24 cellular contexts compared by ENCODE assay signal in the genomic region with DNA sequence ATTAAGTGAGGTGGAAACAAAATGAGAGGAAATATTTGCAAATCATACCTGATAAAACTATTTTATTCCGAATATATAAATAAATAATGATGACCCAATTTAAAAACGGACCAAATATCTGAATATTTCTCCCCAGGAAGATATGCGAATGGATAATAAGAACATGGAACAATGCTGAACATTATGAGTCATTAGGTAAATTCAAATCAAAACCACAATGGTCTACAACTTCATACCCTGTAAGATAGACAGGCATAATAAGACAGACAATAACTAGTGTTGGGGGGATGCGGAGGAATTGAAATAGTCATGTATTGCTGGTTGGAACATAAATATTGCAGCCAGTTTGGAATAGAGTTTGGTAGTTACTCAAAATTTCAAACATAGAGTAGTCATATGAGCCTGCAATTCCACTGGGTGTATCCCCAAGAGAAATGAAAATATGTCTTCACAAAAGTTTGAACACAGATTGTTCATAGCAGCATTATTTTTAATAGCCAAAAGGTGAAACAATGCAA. TPM values are rescaled to one million over a fixed set of nuclear protein-coding genes. Genes with fewer than 3 reads are reported as not detected.
DNase-seq lines count a peak whose midpoint lies in the region; ATAC-seq, FAIRE-seq and TF ChIP-seq lines count a peak whose summit lies in the region.
"Had no signal": no experiment of that assay in that cellular context is flagged by ENCODE, and none has a peak within 500 bp of the region (broad histone marks: within the 10 kb centered on the region; RNA-seq: fewer than 3 reads in every experiment).

No MANE protein-coding gene starts in this region.

- H3K9ac ChIP-seq in astrocyte (ENCODE audit: low read length) (no peak overlapping the region), endothelial cell of umbilical vein (replicated peaks; ENCODE audit: extremely low read depth, insufficient read depth, low read length) (no peak overlapping the region)
- H3K9ac ChIP-seq: BLaER1 had no signal

- H3K27ac Mint-ChIP-seq in astrocyte (ENCODE audit: unreplicated experiment): no peak overlapping the region
- H3K27ac Mint-ChIP-seq: CD4-positive, alpha-beta T cell; T-helper 17 cell had no signal

- H3K27ac ChIP-seq in astrocyte (ENCODE audit: low read depth, low read length) (no peak overlapping the region), endothelial cell of umbilical vein (ENCODE audit: insufficient read depth, low read depth, low read length) (no peak overlapping the region), WERI-Rb-1 (no peak overlapping the region)
- H3K27ac ChIP-seq: BLaER1 had no signal

- no peaks in the 10 kb centered on the region for H3K36me3 Mint-ChIP-seq in astrocyte (ENCODE audit: low read depth, unreplicated experiment)

- H3K27me3 Mint-ChIP-seq in astrocyte (ENCODE audit: low read depth, unreplicated experiment): no peaks in the 10 kb centered on the region
- H3K27me3 Mint-ChIP-seq: CD4-positive, alpha-beta T cell; T-helper 17 cell had no signal

- TF ChIP-seq CTCF in astrocyte (IDR thresholded peaks at IDR 0.05; ENCODE audit: insufficient read depth, low read depth, low read length): no peak
- no peak for TF ChIP-seq CTCF in endothelial cell of umbilical vein (IDR thresholded peaks at IDR 0.05; ENCODE audit: extremely low read depth in 1 of 2, insufficient read depth in 1 of 2, low read depth in 1 of 2, low read length in 2 of 2)
- no peak for TF ChIP-seq CTCF in WERI-Rb-1 (IDR thresholded peaks at IDR 0.05; ENCODE audit: low read depth, low read length)

- ATAC-seq in GM18870 (IDR thresholded peaks at IDR 0.05; ENCODE audit: unreplicated experiment) (no peak), HG03045 (IDR thresholded peaks at IDR 0.05; ENCODE audit: unreplicated experiment) (no peak)
- ATAC-seq: HepG2, K562, T-helper 17 cell had no signal

- H3K36me3 ChIP-seq in astrocyte (ENCODE audit: insufficient read depth, low read length) (no peaks in the 10 kb centered on the region), endothelial cell of umbilical vein (ENCODE audit: control insufficient read depth in 2 of 2, extremely low read depth in 1 of 2, insufficient read depth in 2 of 2, low read length in 2 of 2) (no peaks in the 10 kb centered on the region), WERI-Rb-1 (no peaks in the 10 kb centered on the region)
- H3K36me3 ChIP-seq: BLaER1 had no signal

- H2AFZ ChIP-seq in astrocyte (ENCODE audit: low read depth, low read length): no peak overlapping the region
- H2AFZ ChIP-seq in endothelial cell of umbilical vein (ENCODE audit: low read depth, low read length): no peak overlapping the region

- DNase-seq in GM12892 (ENCODE audit: insufficient read length) (no peak), astrocyte (ENCODE audit: low read depth) (peak; percentile 23), endothelial cell of umbilical vein (ENCODE audit: low read depth, low spot score) (peak; percentile 17), NCI-H446 treated with DMSO at 0.1 percent for 48 hours (lab: John Stamatoyannopoulos, UW) (no peak), WERI-Rb-1 (no peak)
- DNase-seq: ACHN; CD4-positive, alpha-beta T cell; COR-L47; DND-41; NCI-H1092 treated with DMSO at 0.1 percent for 48 hours; NCI-H1436 treated with DMSO at 0.1 percent for 48 hours; NCI-H1930; NCI-H345; NCI-H526; Right ventricle myocardium superior; T-helper 17 cell had no signal

- FAIRE-seq in GM12892 (lab: Jason Lieb, UNC) (peak; percentile 64), astrocyte (lab: Jason Lieb, UNC) (peak; percentile 93), endothelial cell of umbilical vein (lab: Jason Lieb, UNC) (peak; percentile 68)
- FAIRE-seq: GM12891, H54, K562 had no signal

- H3K4me3 Mint-ChIP-seq in astrocyte (ENCODE audit: unreplicated experiment): no peak overlapping the region
- H3K4me3 Mint-ChIP-seq: CD4-positive, alpha-beta T cell; T-helper 17 cell had no signal

- H3K27me3 ChIP-seq in astrocyte (ENCODE audit: insufficient read depth, low read length) (no peaks in the 10 kb centered on the region), endothelial cell of umbilical vein (ENCODE audit: control insufficient read depth in 2 of 2, insufficient read depth in 2 of 2, low read length in 2 of 2) (no peaks in the 10 kb centered on the region), WERI-Rb-1 (ENCODE audit: insufficient read depth, low read depth, severe bottlenecking) (peaks cover 2% of the 10 kb centered on the region)
- H3K27me3 ChIP-seq: BLaER1 had no signal

- no peaks in the 10 kb centered on the region for H3K79me2 ChIP-seq in astrocyte (ENCODE audit: insufficient read depth, low read length)
- no peaks in the 10 kb centered on the region for H3K79me2 ChIP-seq in endothelial cell of umbilical vein (ENCODE audit: control insufficient read depth, insufficient read depth, low read length)

- BruUV-seq in endothelial cell of umbilical vein (replicated peaks; lab: Mats Ljungman, UMichigan): no TSS peak

- no peaks in the 10 kb centered on the region for H3K9me1 ChIP-seq in endothelial cell of umbilical vein (replicated peaks; ENCODE audit: control insufficient read depth, extremely low read depth, insufficient read depth, low read length)

- CTCF ChIA-PET in endothelial cell of umbilical vein (lab: Charles Lee): no interaction called here

- no peaks in the 10 kb centered on the region for H4K20me1 ChIP-seq in astrocyte (ENCODE audit: insufficient read depth, low read length)
- no peaks in the 10 kb centered on the region for H4K20me1 ChIP-seq in endothelial cell of umbilical vein (replicated peaks; ENCODE audit: control insufficient read depth, extremely low read depth, insufficient read depth, low read length)
- H4K20me1 ChIP-seq: BLaER1 had no signal

- no peak overlapping the region for H3K4me3 ChIP-seq in astrocyte (ENCODE audit: insufficient read depth, low read depth, low read length)
- H3K4me3 ChIP-seq in endothelial cell of umbilical vein (replicated peaks in 1 of 3; ENCODE audit: insufficient read depth in 1 of 3, low read depth in 1 of 3, low read length in 3 of 3): no peak overlapping the region
- no peak overlapping the region for H3K4me3 ChIP-seq in WERI-Rb-1 (ENCODE audit: low read depth, low read length)
- H3K4me3 ChIP-seq: BLaER1, K562 had no signal

- no peak for TF ChIP-seq POLR2A in GM12892 (IDR thresholded peaks at IDR 0.05; ENCODE audit: low read depth, low read length)
- TF ChIP-seq POLR2A in endothelial cell of umbilical vein (IDR thresholded peaks at IDR 0.05; ENCODE audit: low read depth, low read length): no peak

- POLR2A ChIA-PET in endothelial cell of umbilical vein (lab: Charles Lee): no interaction called here

- dilution Hi-C loops in endothelial cell of umbilical vein (cut with MboI; ENCODE audit: extremely low pct_ligation_motif_present, low sequenced_read_pairs): no loop called here

- H3K4me1 ChIP-seq in astrocyte (ENCODE audit: insufficient read depth, low read length) (peaks cover 2% of the 10 kb centered on the region), endothelial cell of umbilical vein (ENCODE audit: control insufficient read depth, extremely low read depth, insufficient read depth, low read length) (peaks cover 7% of the 10 kb centered on the region)
- H3K4me1 ChIP-seq: BLaER1 had no signal

- H3K4me1 Mint-ChIP-seq in astrocyte (ENCODE audit: low read depth, unreplicated experiment): peaks cover 4% of the 10 kb centered on the region

- H3K9me3 ChIP-seq in astrocyte (ENCODE audit: insufficient read depth, low read depth, low read length) (no peaks in the 10 kb centered on the region), endothelial cell of umbilical vein (replicated peaks; ENCODE audit: control insufficient read depth, insufficient read depth, low read length) (no peaks in the 10 kb centered on the region), WERI-Rb-1 (ENCODE audit: severe bottlenecking) (no peaks in the 10 kb centered on the region)
- H3K9me3 ChIP-seq: BLaER1 had no signal

- intact Hi-C loops in endothelial cell of umbilical vein (cut with micrococcal nuclease): no loop called here

- H3K4me2 ChIP-seq in astrocyte (ENCODE audit: low read length) (no peak overlapping the region), endothelial cell of umbilical vein (ENCODE audit: insufficient read depth, low read length) (peak overlapping the region; percentile 47)
- H3K4me2 ChIP-seq: BLaER1 had no signal

- H3K9me3 Mint-ChIP-seq in astrocyte (ENCODE audit: unreplicated experiment): no peaks in the 10 kb centered on the region

TF ChIP-seq in endothelial cell of umbilical vein, 7 proteins besides CTCF, POLR2A, EP300 and RAD21:
- TF ChIP-seq MYC (IDR thresholded peaks at IDR 0.05; ENCODE audit: low read depth, low read length): no peak
- TF ChIP-seq FOS (IDR thresholded peaks at IDR 0.05; ENCODE audit: borderline replicate concordance, insufficient read depth, low read length): peak; percentile 57

RNA-seq across cellular contexts. Expression of gene DRP2, which starts 47.6 kb away (rescaled TPM):
- 0.11 TPM for polyA plus RNA-seq in GM12892 (2012; ENCODE audit: missing spikeins)
- 4.2 and 5.4 TPM in 2 replicates for total RNA-seq in astrocyte
- total RNA-seq in endothelial cell of umbilical vein: 0.31 and 0.78 TPM in 2 replicates
- 0.13 and 0.17 TPM in 2 replicates for polyA plus RNA-seq in endothelial cell of umbilical vein
- 0.12 and 0.13 TPM in 2 replicates for polyA plus RNA-seq in endothelial cell of umbilical vein (2011; cell fraction: cytosol; rRNA removed)
- 1.0 and 1.4 TPM in 2 replicates for polyA plus RNA-seq in endothelial cell of umbilical vein (2011; cell fraction: nucleus; rRNA removed)
- 0.60 and 0.68 TPM in 2 replicates for polyA plus RNA-seq in endothelial cell of umbilical vein (2012)
- polyA minus RNA-seq in endothelial cell of umbilical vein: 0.51 and 0.62 TPM in 2 replicates
- polyA minus RNA-seq in endothelial cell of umbilical vein (2011; cell fraction: cytosol; rRNA and poly(A)+ RNA removed): 0.10 TPM
- 0.38 and 0.48 TPM in 2 replicates for polyA minus RNA-seq in endothelial cell of umbilical vein (2011; cell fraction: nucleus; rRNA and poly(A)+ RNA removed)
- total RNA-seq: CD4-positive, alpha-beta T cell; G401 had no signal

Comparison
In these comparisons a context has a peak if more than half of its experiments do, and no peak if none do; other contexts are left out.
1. DNase-seq: peak in astrocyte (single experiment) and endothelial cell of umbilical vein (single experiment); none in GM12892 (single experiment), NCI-H446 treated with DMSO at 0.1 percent for 48 hours (single experiment) and WERI-Rb-1 (single experiment).